Comparison of ENCODE assay signal across 13 cellular contexts in the genomic region with DNA sequence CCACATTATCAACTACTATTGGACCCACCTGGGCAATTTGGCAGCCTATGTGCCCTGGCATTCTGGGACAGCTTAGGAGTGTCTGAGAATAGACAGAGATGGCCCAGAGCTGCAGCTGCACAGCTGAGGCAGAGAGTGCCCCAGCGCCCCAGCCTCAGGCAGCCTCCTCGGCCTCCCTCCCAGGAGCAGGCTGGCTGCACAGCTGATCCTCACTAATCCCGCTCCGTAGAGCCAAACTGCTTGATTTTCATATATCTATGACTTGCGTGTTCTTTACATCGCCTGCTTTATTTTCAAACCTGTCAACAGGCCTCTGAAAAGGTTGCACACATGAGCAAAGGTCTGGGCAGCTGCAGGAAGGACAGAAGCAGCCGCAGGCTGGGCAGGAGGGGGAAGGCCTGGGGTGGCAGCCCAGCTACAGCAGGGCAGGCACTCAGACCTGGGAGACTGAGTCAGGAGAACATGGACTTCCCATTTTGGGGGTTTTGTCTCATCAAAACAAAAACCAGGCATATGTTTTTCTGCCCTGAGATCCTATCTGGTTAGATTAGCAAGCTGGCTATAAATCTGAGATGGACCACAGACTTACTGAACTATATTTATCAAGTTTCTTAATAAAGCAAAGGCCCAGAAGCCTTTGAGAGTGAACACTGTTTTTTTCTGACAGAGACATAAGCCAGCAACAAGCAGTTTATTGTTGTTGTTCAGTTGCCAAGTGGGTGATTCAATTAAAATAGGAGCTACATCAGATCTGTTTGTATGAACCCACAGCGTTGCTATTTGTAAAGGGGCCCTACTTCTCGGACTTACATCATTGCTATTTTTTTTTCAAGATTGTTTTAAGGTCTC.
DNase-seq lines count a peak whose midpoint lies in the region; ATAC-seq and TF ChIP-seq lines count a peak whose summit lies in the region.
"Had no signal": no experiment of that assay in that cellular context is flagged by ENCODE, and none has a peak within 500 bp of the region (broad histone marks: within the 10 kb centered on the region; RNA-seq: fewer than 3 reads in every experiment).

No MANE protein-coding gene starts in this region.

- no peaks in the 10 kb centered on the region for H3F3A ChIP-seq in neural cell (ENCODE audit: insufficient read depth, low read length, poor library complexity, severe bottlenecking)

- H3K79me2 ChIP-seq in neural cell (replicated peaks; ENCODE audit: insufficient read depth, low read length), result no peaks in the 10 kb centered on the region

- H3K4me1 ChIP-seq in SJSA1 (replicated peaks), result peaks cover 31% of the 10 kb centered on the region

- H3K27ac ChIP-seq in SJSA1 (peak overlapping the region; percentile 79), neural cell (ENCODE audit: low read length) (peak overlapping the region; percentile 42)

- no peak overlapping the region for H3K4me2 ChIP-seq in neural cell (ENCODE audit: low read length)

- no peak for TF ChIP-seq CTCF in fibroblast of pulmonary artery (IDR thresholded peaks at IDR 0.05; ENCODE audit: low read length, missing control alignments)
- TF ChIP-seq CTCF in neural cell (IDR thresholded peaks at IDR 0.05; ENCODE audit: poor library complexity, severe bottlenecking), result no peak

- H2AFZ ChIP-seq in neural cell (ENCODE audit: low read depth, low read length), result no peak overlapping the region

- H3K9me3 ChIP-seq in SJSA1 (replicated peaks) (no peaks in the 10 kb centered on the region), neural cell (ENCODE audit: low read length) (no peaks in the 10 kb centered on the region)

- no peaks in the 10 kb centered on the region for H3K36me3 ChIP-seq in SJSA1
- no peaks in the 10 kb centered on the region for H3K36me3 ChIP-seq in neural cell (ENCODE audit: insufficient read depth, low read length)

- no peaks in the 10 kb centered on the region for H4K20me1 ChIP-seq in neural cell (ENCODE audit: insufficient read depth)

- DNase-seq in AG08395 (ENCODE audit: low spot score) (peak; percentile 78), SJSA1 (ENCODE audit: low read depth in 1 of 2, low spot score in 2 of 2) (peak; percentile 52 to 84), fibroblast of pulmonary artery (ENCODE audit: low read depth) (peak; percentile 97), occipital lobe (lab: John Stamatoyannopoulos, UW) (no peak), HUDEP-2 (lab: John Stamatoyannopoulos, UW; ENCODE audit: unreplicated experiment in 76 of 76) (no peak)
- DNase-seq: activated CD4-positive, CD25-positive, alpha-beta regulatory T cell; activated naive CD8-positive, alpha-beta T cell treated with anti-CD3 and anti-CD28 coated beads, Interleukin-2, amount 50 U/mL, for 24 hours; C1 segment of cervical spinal cord; small intestine; stimulated activated naive CD4-positive, alpha-beta T cell had no signal

- H3K4me3 ChIP-seq in SJSA1 (no peak overlapping the region), fibroblast of pulmonary artery (replicated peaks; ENCODE audit: low read depth, low read length) (no peak overlapping the region), neural cell (ENCODE audit: low read length) (no peak overlapping the region)

- TF ChIP-seq EP300 in neural cell (conservative IDR thresholded peaks at IDR 0.05; ENCODE audit: poor library complexity, severe bottlenecking), result no peak

- no peak for ATAC-seq in GM21447 (IDR thresholded peaks at IDR 0.05; ENCODE audit: unreplicated experiment)
- no peak for ATAC-seq in HG03175 (IDR thresholded peaks at IDR 0.05; ENCODE audit: unreplicated experiment)
- ATAC-seq: activated naive CD8-positive, alpha-beta T cell treated with anti-CD3 and anti-CD28 coated beads, Interleukin-2, amount 50 U/mL, for 24 hours had no signal

- no peak for TF ChIP-seq RAD21 in neural cell (conservative IDR thresholded peaks at IDR 0.05)

- H3K27me3 ChIP-seq in SJSA1 (replicated peaks) (no peaks in the 10 kb centered on the region), neural cell (ENCODE audit: insufficient read depth, low read depth, low read length) (no peaks in the 10 kb centered on the region)

- H3K9me2 ChIP-seq in neural cell (ENCODE audit: insufficient read depth, low read length), result no peaks in the 10 kb centered on the region

- no peak overlapping the region for H3K9ac ChIP-seq in neural cell (ENCODE audit: low read length)

TF ChIP-seq in neural cell, 6 proteins besides CTCF, POLR2A, EP300 and RAD21:
- no peak for TF ChIP-seq MXI1 (conservative IDR thresholded peaks at IDR 0.05; ENCODE audit: poor library complexity, severe bottlenecking)
- no peak for TF ChIP-seq TAF1 (IDR thresholded peaks at IDR 0.05; ENCODE audit: low read depth)
- TF ChIP-seq, protein P1, sequence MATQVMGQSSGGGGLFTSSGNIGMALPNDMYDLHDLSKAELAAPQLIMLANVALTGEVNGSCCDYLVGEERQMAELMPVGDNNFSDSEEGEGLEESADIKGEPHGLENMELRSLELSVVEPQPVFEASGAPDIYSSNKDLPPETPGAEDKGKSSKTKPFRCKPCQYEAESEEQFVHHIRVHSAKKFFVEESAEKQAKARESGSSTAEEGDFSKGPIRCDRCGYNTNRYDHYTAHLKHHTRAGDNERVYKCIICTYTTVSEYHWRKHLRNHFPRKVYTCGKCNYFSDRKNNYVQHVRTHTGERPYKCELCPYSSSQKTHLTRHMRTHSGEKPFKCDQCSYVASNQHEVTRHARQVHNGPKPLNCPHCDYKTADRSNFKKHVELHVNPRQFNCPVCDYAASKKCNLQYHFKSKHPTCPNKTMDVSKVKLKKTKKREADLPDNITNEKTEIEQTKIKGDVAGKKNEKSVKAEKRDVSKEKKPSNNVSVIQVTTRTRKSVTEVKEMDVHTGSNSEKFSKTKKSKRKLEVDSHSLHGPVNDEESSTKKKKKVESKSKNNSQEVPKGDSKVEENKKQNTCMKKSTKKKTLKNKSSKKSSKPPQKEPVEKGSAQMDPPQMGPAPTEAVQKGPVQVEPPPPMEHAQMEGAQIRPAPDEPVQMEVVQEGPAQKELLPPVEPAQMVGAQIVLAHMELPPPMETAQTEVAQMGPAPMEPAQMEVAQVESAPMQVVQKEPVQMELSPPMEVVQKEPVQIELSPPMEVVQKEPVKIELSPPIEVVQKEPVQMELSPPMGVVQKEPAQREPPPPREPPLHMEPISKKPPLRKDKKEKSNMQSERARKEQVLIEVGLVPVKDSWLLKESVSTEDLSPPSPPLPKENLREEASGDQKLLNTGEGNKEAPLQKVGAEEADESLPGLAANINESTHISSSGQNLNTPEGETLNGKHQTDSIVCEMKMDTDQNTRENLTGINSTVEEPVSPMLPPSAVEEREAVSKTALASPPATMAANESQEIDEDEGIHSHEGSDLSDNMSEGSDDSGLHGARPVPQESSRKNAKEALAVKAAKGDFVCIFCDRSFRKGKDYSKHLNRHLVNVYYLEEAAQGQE (IDR thresholded peaks at IDR 0.05; ENCODE audit: borderline replicate concordance), result no peak
- no peak for TF ChIP-seq SMC3 (conservative IDR thresholded peaks at IDR 0.05; ENCODE audit: poor library complexity)
- TF ChIP-seq EZH2 (IDR thresholded peaks at IDR 0.05; ENCODE audit: borderline replicate concordance, insufficient read depth, low read length, poor library complexity, severe bottlenecking), result no peak
- no peak for TF ChIP-seq POLR2AphosphoS5 (IDR thresholded peaks at IDR 0.05)

Comparison
In these comparisons a context has a peak if more than half of its experiments do, and no peak if none do; other contexts are left out.
1. DNase-seq: peak in AG08395 (single experiment), SJSA1 (2 of 2) and fibroblast of pulmonary artery (single experiment); none in occipital lobe (single experiment) and HUDEP-2 (0 of 76).